7 cellular contexts compared by ENCODE assay signal in the genomic region with DNA sequence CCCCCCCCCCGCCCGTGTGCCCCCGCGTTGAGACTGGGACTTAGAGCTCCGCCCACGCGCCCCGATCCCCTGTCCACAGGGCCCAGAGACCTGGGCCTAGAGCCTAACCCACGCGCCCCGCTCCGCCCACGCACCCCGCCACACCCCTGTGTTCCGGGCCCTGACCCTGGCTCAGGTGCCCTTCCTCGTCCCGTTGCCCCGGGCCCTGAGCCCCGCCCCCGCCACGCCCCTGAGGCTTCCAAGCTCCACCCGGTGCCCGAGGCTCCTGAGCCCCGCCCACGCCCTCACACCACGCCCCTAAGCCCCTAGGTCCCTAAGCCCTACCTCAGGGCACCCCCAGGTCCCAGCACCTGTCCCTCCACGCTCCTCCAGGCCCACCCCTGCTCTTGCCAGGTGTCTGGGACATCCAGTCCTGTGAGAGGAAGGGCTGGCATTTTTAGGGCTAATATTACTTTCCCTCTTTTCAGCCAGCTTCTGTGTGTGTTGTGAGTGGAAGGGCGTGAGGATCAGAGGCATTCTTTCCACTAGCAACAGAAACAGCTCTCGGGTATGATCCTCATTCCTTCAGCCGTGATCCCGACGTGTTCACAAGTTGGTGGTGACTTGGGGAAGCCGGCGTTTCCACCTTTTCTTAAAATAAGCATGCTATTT. TPM values are rescaled to one million over a fixed set of nuclear protein-coding genes. Genes with fewer than 3 reads are reported as not detected.
DNase-seq lines count a peak whose midpoint lies in the region; ATAC-seq and FAIRE-seq lines count a peak whose summit lies in the region.

No MANE protein-coding gene starts in this region.

- H3K36me3 ChIP-seq in mesenchymal stem cell (ENCODE audit: control insufficient read depth in 1 of 2, insufficient read depth in 2 of 2, low read depth in 1 of 2, low read length in 2 of 2), result no peaks in the 10 kb centered on the region

- no peak overlapping the region for H3K14ac ChIP-seq in mesenchymal stem cell (ENCODE audit: low read length in 2 of 2)

- peak overlapping the region; percentile 44 for H3K27ac ChIP-seq in mesenchymal stem cell (ENCODE audit: low read length, poor library complexity, severe bottlenecking)

- H3K9me3 ChIP-seq in mesenchymal stem cell (ENCODE audit: control insufficient read depth, low read length), result no peaks in the 10 kb centered on the region

- no peak overlapping the region for H2BK120ac ChIP-seq in mesenchymal stem cell (ENCODE audit: low read depth, low read length)

- no peak overlapping the region for H3K4ac ChIP-seq in mesenchymal stem cell (ENCODE audit: low read depth in 1 of 2, low read length in 2 of 2)

- H3K18ac ChIP-seq in mesenchymal stem cell (ENCODE audit: low read depth in 1 of 2, low read length in 2 of 2), result peak overlapping the region; percentile 70 to 73

- DNase-seq in GM18507 (ENCODE audit: extremely low spot score, insufficient read length, low read depth), result peak; percentile 70
- peak; percentile 52 for DNase-seq in NCI-H2196 treated with DMSO at 0.1 percent for 48 hours (lab: John Stamatoyannopoulos, UW; ENCODE audit: unreplicated experiment)
- DNase-seq in activated CD4-positive, alpha-beta T cell treated with anti-CD3 and anti-CD28 coated beads, Interleukin-2, amount 50 U/mL, for 1 hour, result peak; percentile 84
- DNase-seq in ecto neural progenitor cell (ENCODE audit: low spot score), result peak; percentile 94
- DNase-seq in mesenchymal stem cell, result peak; percentile 66
- DNase-seq in stimulated activated CD8-positive, alpha-beta memory T cell treated with anti-CD3 and anti-CD28 coated beads, Interleukin-15, amount 100 ng/mL, for 48 hours (ENCODE audit: low read depth in 2 of 2), result peak; percentile 70 to 78

- peak overlapping the region; percentile 66 to 67 for H3K4me3 ChIP-seq in mesenchymal stem cell (ENCODE audit: insufficient read depth in 1 of 2, low read depth in 1 of 2, low read length in 2 of 2)

- H3K23ac ChIP-seq in mesenchymal stem cell (ENCODE audit: low read length in 2 of 2), result no peak overlapping the region

- no peak overlapping the region for H2AFZ ChIP-seq in mesenchymal stem cell (ENCODE audit: low read depth, low read length)

- H4K8ac ChIP-seq in mesenchymal stem cell (ENCODE audit: low read length), result peak overlapping the region; percentile 52

- H3K4me1 ChIP-seq in mesenchymal stem cell (ENCODE audit: control insufficient read depth, insufficient read depth, low read depth, low read length), result peaks cover 16% of the 10 kb centered on the region

- 5% methylated on average over 20 of the region's 34 CpGs for WGBS in mesenchymal stem cell

- H4K91ac ChIP-seq in mesenchymal stem cell (ENCODE audit: low read length), result no peak overlapping the region

- ATAC-seq in HG02840 (IDR thresholded peaks at IDR 0.05; ENCODE audit: low FRiP score, unreplicated experiment), result peak; percentile 50

- H2BK15ac ChIP-seq in mesenchymal stem cell (ENCODE audit: low read depth, poor library complexity, severe bottlenecking), result peak overlapping the region; percentile 12

- H2BK5ac ChIP-seq in mesenchymal stem cell (ENCODE audit: low read depth, low read length, poor library complexity, severe bottlenecking), result no peak overlapping the region

- peaks cover 5% of the 10 kb centered on the region for H3K79me1 ChIP-seq in mesenchymal stem cell (replicated peaks; ENCODE audit: low read length, poor library complexity, severe bottlenecking)

- H3K9ac ChIP-seq in mesenchymal stem cell (ENCODE audit: low read length), result peak overlapping the region; percentile 50

- peak overlapping the region in 1 of 2 experiments; percentile 49 for H2BK12ac ChIP-seq in mesenchymal stem cell (ENCODE audit: low read length in 2 of 2)

- no peak overlapping the region for H2AK5ac ChIP-seq in mesenchymal stem cell (ENCODE audit: low read length, severe bottlenecking)

- peak overlapping the region; percentile 71 for H3K4me2 ChIP-seq in mesenchymal stem cell (ENCODE audit: low read length, poor library complexity, severe bottlenecking)

- no peaks in the 10 kb centered on the region for H3K27me3 ChIP-seq in mesenchymal stem cell (ENCODE audit: control insufficient read depth in 1 of 2, insufficient read depth in 1 of 2, low read length in 2 of 2)

- FAIRE-seq in GM18507 (lab: Jason Lieb, UNC), result peak; percentile 85

RNA-seq across cellular contexts. Expression of a gene that starts 0.6 kb away (rescaled TPM):
- 2.7 TPM for polyA plus RNA-seq in mesenchymal stem cell (2013, experiment 1 of 2)
- polyA plus RNA-seq in mesenchymal stem cell (2013, experiment 2 of 2), result 2.9 TPM

Comparison
In these comparisons a context has a peak if more than half of its experiments do, and no peak if none do; other contexts are left out.
1. Peak in every context shown above with its lines: DNase-seq, ATAC-seq, H3K4me3 ChIP-seq and H3K27ac ChIP-seq.